ENCODE assay signal across 10 cellular contexts in the genomic region with DNA sequence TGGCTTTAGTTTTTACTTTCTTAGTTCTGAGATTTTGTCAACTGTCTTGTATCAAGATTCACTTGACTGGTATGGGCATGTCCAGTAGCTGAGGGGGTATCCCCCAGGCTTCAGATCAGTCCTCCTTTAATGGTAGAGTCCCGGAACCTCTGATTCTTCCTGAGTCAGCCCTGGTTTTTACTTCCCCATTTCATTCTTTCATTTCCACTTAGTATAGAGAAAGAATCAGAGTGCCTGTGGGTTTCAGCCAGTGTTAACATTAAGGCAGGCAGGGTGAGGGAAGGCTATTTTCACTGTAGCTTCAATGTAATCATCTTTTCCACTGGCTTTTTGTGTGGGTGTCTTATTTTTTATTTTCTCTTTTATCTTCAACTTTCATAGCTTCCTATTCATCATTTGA. TPM values are rescaled to one million over a fixed set of nuclear protein-coding genes. Genes with fewer than 3 reads are reported as not detected.
DNase-seq lines count a peak whose midpoint lies in the region; ATAC-seq lines count a peak whose summit lies in the region.
"Had no signal": no experiment of that assay in that cellular context is flagged by ENCODE, and none has a peak within 500 bp of the region (broad histone marks: within the 10 kb centered on the region; RNA-seq: fewer than 3 reads in every experiment).

No MANE protein-coding gene starts in this region.

- H3K27ac Mint-ChIP-seq in activated naive CD8-positive, alpha-beta T cell, result peak overlapping the region; percentile 82

- H3K36me3 Mint-ChIP-seq in activated naive CD8-positive, alpha-beta T cell, result peaks cover 3% of the 10 kb centered on the region

- H3K4me1 Mint-ChIP-seq in activated naive CD8-positive, alpha-beta T cell (ENCODE audit: low read depth), result peaks cover 25% of the 10 kb centered on the region

- H3K27ac ChIP-seq in aorta (ENCODE audit: low read depth in 1 of 2, low read length in 2 of 2), result no peak overlapping the region
- H3K27ac ChIP-seq: brain microvascular endothelial cell had no signal

- peaks cover 9% of the 10 kb centered on the region for H3K9me3 Mint-ChIP-seq in activated naive CD8-positive, alpha-beta T cell (ENCODE audit: low read depth)

- H3K9me3 ChIP-seq in aorta (ENCODE audit: control insufficient read depth, low read length), result no peaks in the 10 kb centered on the region

- H3K4me3 Mint-ChIP-seq in activated naive CD8-positive, alpha-beta T cell, result peak overlapping the region; percentile 76

- intact Hi-C loops in aorta (cut with DNase I), result no loop called here

- no peaks in the 10 kb centered on the region for H3K36me3 ChIP-seq in aorta (ENCODE audit: control insufficient read depth in 1 of 2, insufficient read depth in 2 of 2, low read length in 1 of 2)
- H3K36me3 ChIP-seq: brain microvascular endothelial cell had no signal

- no peak for DNase-seq in islet precursor cell
- no peak for DNase-seq in NCI-H774 (lab: John Stamatoyannopoulos, UW)
- no peak for DNase-seq in aorta
- DNase-seq in central memory CD4-positive, alpha-beta T cell, result no peak
- DNase-seq: brain microvascular endothelial cell had no signal

- peaks cover 9% of the 10 kb centered on the region for H3K27me3 Mint-ChIP-seq in activated naive CD8-positive, alpha-beta T cell

- H3K4me1 ChIP-seq in aorta (ENCODE audit: control insufficient read depth in 1 of 2, insufficient read depth in 2 of 2, low read length in 2 of 2), result no peaks in the 10 kb centered on the region

- no peaks in the 10 kb centered on the region for H3K27me3 ChIP-seq in aorta (ENCODE audit: control insufficient read depth in 1 of 2, insufficient read depth in 2 of 2, low read length in 1 of 2)
- H3K27me3 ChIP-seq: brain microvascular endothelial cell had no signal

- WGBS in aorta, 2 donors, result 88 to 89% methylated on average over 1 of the region's 1 CpG

- H3K4me3 ChIP-seq in aorta (ENCODE audit: low read length in 2 of 2), result no peak overlapping the region

- peak; percentile 99 for ATAC-seq in GM18498 (IDR thresholded peaks at IDR 0.05; ENCODE audit: unreplicated experiment)
- ATAC-seq in GM19467 (IDR thresholded peaks at IDR 0.05; ENCODE audit: unreplicated experiment), result peak; percentile 98
- ATAC-seq in HG03196 (IDR thresholded peaks at IDR 0.05; ENCODE audit: unreplicated experiment), result peak; percentile 99
- ATAC-seq in aorta (ENCODE audit: low FRiP score), result no peak

RNA-seq across cellular contexts. Expression of a gene that starts 8.3 kb away (rescaled TPM):
- total RNA-seq in aorta, result 10 to 100 TPM; 24.9 to 36.1 TPM
- 10 to 100 TPM; 16.1 to 23.3 TPM for polyA plus RNA-seq in aorta

RNA-seq across cellular contexts. Expression of a gene that starts 44.2 kb away (rescaled TPM):
- total RNA-seq in aorta, result under 1 TPM in 1 of 2 donors, not detected in 1; 0.63 TPM
- not detected for polyA plus RNA-seq in aorta
- total RNA-seq: RPMI7951 had no signal
